9 cellular contexts compared by ENCODE assay signal in the genomic region with DNA sequence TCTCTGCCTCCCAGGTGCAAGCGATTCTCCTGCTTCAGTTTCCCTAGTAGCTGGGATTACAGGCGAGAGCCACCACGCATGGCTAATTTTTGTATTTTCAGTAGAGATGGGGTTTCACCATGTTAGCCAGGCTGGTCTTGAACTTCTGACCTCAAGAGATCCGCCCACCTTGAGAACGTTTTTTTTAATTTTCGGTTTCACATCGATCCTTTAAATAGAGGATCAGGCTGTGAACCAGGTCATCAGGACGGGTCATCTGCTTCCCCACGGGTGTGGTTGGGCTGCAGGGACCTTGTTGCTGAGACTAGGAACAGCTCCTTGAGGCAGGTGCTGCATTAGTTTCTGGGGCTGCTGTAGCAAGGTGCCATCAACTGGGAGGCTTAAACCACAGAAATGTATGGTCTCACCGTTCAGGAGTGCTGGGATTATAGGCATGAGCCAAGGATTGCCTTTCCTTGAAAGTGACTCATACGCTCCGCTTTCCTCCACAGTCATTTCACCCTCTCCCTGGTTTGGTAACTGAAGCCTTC. TPM values are rescaled to one million over a fixed set of nuclear protein-coding genes. Genes with fewer than 3 reads are reported as not detected.
DNase-seq lines count a peak whose midpoint lies in the region; ATAC-seq, FAIRE-seq and TF ChIP-seq lines count a peak whose summit lies in the region.
"Had no signal": no experiment of that assay in that cellular context is flagged by ENCODE, and none has a peak within 500 bp of the region (broad histone marks: within the 10 kb centered on the region; RNA-seq: fewer than 3 reads in every experiment).

No MANE protein-coding gene starts in this region.

- no peaks in the 10 kb centered on the region for H3K9me3 ChIP-seq in lower lobe of right lung

- FAIRE-seq in GM18507 (lab: Jason Lieb, UNC) (peak; percentile 71), RCC 7860 (lab: Jason Lieb, UNC) (peak; percentile 86)

- no peak overlapping the region for H3K4me3 ChIP-seq in lower lobe of right lung

- intact Hi-C loops in lower lobe of right lung (cut with DNase I): no loop called here

- ATAC-seq in HG02678 (IDR thresholded peaks at IDR 0.05; ENCODE audit: unreplicated experiment) (peak; percentile 75), lower lobe of right lung (no peak), HG03108 (IDR thresholded peaks at IDR 0.05; ENCODE audit: unreplicated experiment) (no peak)

- H3K27ac ChIP-seq in lower lobe of right lung: no peak overlapping the region

- DNase-seq in GM18507 (ENCODE audit: extremely low spot score, insufficient read length, low read depth) (no peak), RCC 7860 (ENCODE audit: low spot score) (peak; percentile 86), lower lobe of right lung (peak; percentile 9), MV-4-11 (lab: John Stamatoyannopoulos, UW) (no peak), pons (ENCODE audit: low spot score) (no peak), NCI-H1436 (lab: John Stamatoyannopoulos, UW) (no peak)
- DNase-seq: activated CD8-positive, alpha-beta memory T cell treated with anti-CD3 and anti-CD28 coated beads, Interleukin-2, amount 50 U/mL, for 4 hours had no signal

- no peaks in the 10 kb centered on the region for H3K4me1 ChIP-seq in lower lobe of right lung

- H3K36me3 ChIP-seq in lower lobe of right lung: peaks cover 21% of the 10 kb centered on the region

- no peak for TF ChIP-seq CTCF in lower lobe of right lung (IDR thresholded peaks at IDR 0.05)

- no peaks in the 10 kb centered on the region for H3K27me3 ChIP-seq in lower lobe of right lung (ENCODE audit: low read depth)

RNA-seq across cellular contexts. Expression of gene NAGPA, which starts 7.9 kb away (rescaled TPM):
- total RNA-seq in lower lobe of right lung: 24.1 TPM

RNA-seq across cellular contexts. Expression of gene C16orf89, which starts 24.1 kb away (rescaled TPM):
- 198 TPM for total RNA-seq in lower lobe of right lung

RNA-seq across cellular contexts. Expression of gene ALG1, which starts 30.0 kb away (rescaled TPM):
- 17.8 TPM for total RNA-seq in lower lobe of right lung

RNA-seq across cellular contexts. Expression of gene EEF2KMT, which starts 55.9 kb away (rescaled TPM):
- total RNA-seq in lower lobe of right lung: 9.5 TPM

Comparison
In these comparisons a context has a peak if more than half of its experiments do, and no peak if none do; other contexts are left out.
1. DNase-seq: peak in RCC 7860 (single experiment) and lower lobe of right lung (single experiment); none in GM18507 (single experiment), MV-4-11 (single experiment), pons (single experiment) and NCI-H1436 (single experiment).